Comparison of ENCODE assay signal across 22 cellular contexts in genomic region chr1:48693674-48694347, GRCh38.
DNase-seq lines count a peak whose midpoint lies in the region; ATAC-seq and FAIRE-seq lines count a peak whose summit lies in the region.
"Had no signal": no experiment of that assay in that cellular context is flagged by ENCODE, and none has a peak within 500 bp of the region (broad histone marks: within the 10 kb centered on the region; RNA-seq: fewer than 3 reads in every experiment).

No MANE protein-coding gene starts in this region.

- DNase-seq in NCI-H2081 (lab: John Stamatoyannopoulos, UW) = peak; percentile 48 to 62
- no peak for DNase-seq in NCI-H2081 treated with DMSO at 0.1 percent for 48 hours (lab: John Stamatoyannopoulos, UW)
- peak; percentile 63 for DNase-seq in NCI-H69 (lab: John Stamatoyannopoulos, UW)
- DNase-seq in urothelium cell line (ENCODE audit: low spot score) = peak; percentile 70
- DNase-seq in GOT3 (lab: John Stamatoyannopoulos, UW) = no peak
- DNase-seq in pons (ENCODE audit: low spot score) = no peak
- DNase-seq: activated CD4-positive, alpha-beta T cell treated with anti-CD3 and anti-CD28 coated beads for 36 hours; activated naive CD4-positive, alpha-beta T cell treated with anti-CD3 and anti-CD28 coated beads for 36 hours; activated T-cell treated with anti-CD3 and anti-CD28 coated beads, Interleukin-2, amount 50 U/mL, for 4 hours; amygdala; foreskin melanocyte; hippocampal formation; Kasumi-1; NCI-H1105; stimulated activated CD4-positive, alpha-beta T cell treated with anti-CD3 and anti-CD28 coated beads, Interleukin-4, amount 100 ng/mL, for 24 hours; stimulated activated naive CD8-positive, alpha-beta T cell treated with anti-CD3 and anti-CD28 coated beads, Interleukin-15, Interleukin-2, amounts not matched to agents 100 U/mL and 50 U/mL, for 24 hours; T-cell had no signal

- ATAC-seq in esophagus mucosa (peak; percentile 39), GM19463 (IDR thresholded peaks at IDR 0.05; ENCODE audit: unreplicated experiment) (no peak)
- ATAC-seq: A549; activated CD4-positive, alpha-beta T cell treated with anti-CD3 and anti-CD28 coated beads for 36 hours; activated T-cell treated with anti-CD3 and anti-CD28 coated beads, Interleukin-2, amount 50 U/mL, for 4 hours; Panc1; stimulated activated naive CD8-positive, alpha-beta T cell treated with anti-CD3 and anti-CD28 coated beads, Interleukin-15, Interleukin-2, amounts not matched to agents 100 U/mL and 50 U/mL, for 24 hours; T-cell had no signal

- FAIRE-seq in urothelium cell line (lab: Jason Lieb, UNC) = no peak
- FAIRE-seq: A549, TTC549 had no signal

Comparison
In these comparisons a context has a peak if more than half of its experiments do, and no peak if none do; other contexts are left out.
1. DNase-seq: peak in NCI-H2081 (2 of 2), NCI-H69 (single experiment) and urothelium cell line (single experiment); none in NCI-H2081 treated with DMSO at 0.1 percent for 48 hours (single experiment), GOT3 (single experiment) and pons (single experiment).